ENCODE assay signal across 9 cellular contexts in the genomic region with DNA sequence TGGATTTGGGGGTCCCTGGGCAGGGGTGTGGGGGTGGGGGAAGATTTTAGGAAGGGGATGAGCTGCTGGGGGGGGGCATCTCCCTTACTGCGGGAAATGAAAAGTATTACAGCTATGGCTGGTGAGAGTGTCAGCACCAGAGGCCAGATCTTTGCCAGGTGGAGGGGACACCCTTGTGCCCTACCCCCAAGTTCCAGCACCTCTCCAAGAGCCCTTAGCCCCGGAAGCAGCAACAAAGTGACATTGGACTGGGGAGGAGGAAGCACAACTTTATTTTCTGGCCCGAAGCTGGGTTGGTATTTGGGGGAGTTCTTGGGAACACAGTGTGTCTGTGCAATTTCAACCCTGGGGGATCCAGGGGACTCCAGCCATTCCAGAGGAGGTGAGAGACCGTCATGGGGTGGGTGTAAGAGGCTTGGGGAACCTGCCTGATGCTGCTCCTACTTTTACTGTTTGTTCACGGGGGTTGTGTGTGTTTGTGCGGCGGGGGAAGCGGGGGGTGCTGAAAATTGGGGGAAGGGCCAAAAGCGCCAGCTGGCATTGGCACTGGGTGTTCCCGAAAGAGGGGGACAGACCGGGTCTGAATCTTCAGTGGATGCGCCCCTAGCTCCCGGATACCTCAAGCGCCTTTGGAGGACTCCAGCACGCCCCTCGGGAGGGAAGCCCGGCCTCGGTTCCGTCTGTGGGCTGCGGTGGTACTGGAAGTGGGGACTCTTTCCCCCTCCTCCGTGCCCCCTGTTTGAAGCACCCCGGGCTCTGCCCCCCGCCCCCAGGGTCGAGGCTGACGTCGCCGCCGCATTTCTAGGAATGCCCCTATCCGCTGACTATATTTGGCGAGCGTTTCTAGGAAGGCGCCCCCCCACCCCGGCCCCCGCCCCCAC.
A peak's percentile ranks its signal among the peaks of the same experiment; 100 is the strongest.
DNase-seq lines count a peak whose midpoint lies in the region; ATAC-seq, FAIRE-seq and TF ChIP-seq lines count a peak whose summit lies in the region.
"Had no signal": no experiment of that assay in that cellular context is flagged by ENCODE, and none has a peak within 500 bp of the region (broad histone marks: within the 10 kb centered on the region; RNA-seq: fewer than 3 reads in every experiment).

No MANE protein-coding gene starts in this region.

- no peaks in the 10 kb centered on the region for H3K9me3 Mint-ChIP-seq in Calu3 (ENCODE audit: low read depth, unreplicated experiment)
- no peaks in the 10 kb centered on the region for H3K9me3 Mint-ChIP-seq in activated CD8-positive, alpha-beta T cell treated with anti-CD3 and anti-CD28 coated beads for 36 hours

- CTCF ChIA-PET in Calu3 (lab: Charles Lee) = interaction anchor here (0.7 to 1.6 kb wide), 4 partner anchors 174 to 244 kb away, joined by 3 to 6 read pairs (median 4); no protein-coding TSS in a partner anchor
- CTCF ChIA-PET in activated CD8-positive, alpha-beta T cell treated with anti-CD3 and anti-CD28 coated beads for 36 hours (lab: Charles Lee) = interaction anchor here (0.9 to 1.4 kb wide), 4 partner anchors 12 to 158 kb away, joined by 3 to 5 read pairs (median 4); no protein-coding TSS in a partner anchor

- intact Hi-C loops in Calu3 (cut with micrococcal nuclease; ENCODE audit: unreplicated experiment) (loop anchor here (1.0 to 10.0 kb wide), 4 partner anchors 63 to 246 kb away; no protein-coding TSS in a partner anchor), prostate gland (cut with DNase I) (loop anchor here (1.0 to 5.0 kb wide), 2 partner anchors 96 to 227 kb away; no protein-coding TSS in a partner anchor)
- intact Hi-C loops in activated CD8-positive, alpha-beta T cell treated with anti-CD3 and anti-CD28 coated beads for 36 hours (cut with micrococcal nuclease) = no loop called here

- H3K27me3 ChIP-seq in prostate gland (replicated peaks; ENCODE audit: insufficient read depth) = no peaks in the 10 kb centered on the region

- H3K27me3 Mint-ChIP-seq in Calu3 (ENCODE audit: unreplicated experiment) = no peaks in the 10 kb centered on the region
- H3K27me3 Mint-ChIP-seq in activated CD8-positive, alpha-beta T cell treated with anti-CD3 and anti-CD28 coated beads for 36 hours = peaks cover 8% of the 10 kb centered on the region

- peaks cover 4% of the 10 kb centered on the region for H3K4me1 ChIP-seq in prostate gland (replicated peaks)

- no peaks in the 10 kb centered on the region for H3K9me3 ChIP-seq in prostate gland

- H3K36me3 ChIP-seq in prostate gland = no peaks in the 10 kb centered on the region

- DNase-seq in Calu3 (peak; percentile 35), fibroblast of villous mesenchyme (ENCODE audit: low read depth) (peak; percentile 37), prostate gland (ENCODE audit: low spot score) (no peak), NCI-H1930 (lab: John Stamatoyannopoulos, UW) (no peak), frontal cortex (ENCODE audit: low spot score in 2 of 2) (no peak)
- peak; percentile 74 for DNase-seq in activated CD8-positive, alpha-beta T cell treated with anti-CD3 and anti-CD28 coated beads for 36 hours

- no TSS peak for BruUV-seq in Calu3 (replicated peaks; lab: Mats Ljungman, UMichigan)

- H3K27ac ChIP-seq in prostate gland = peak overlapping the region; percentile 72 to 77

- H3K27ac Mint-ChIP-seq in Calu3 (ENCODE audit: unreplicated experiment) = peak overlapping the region; percentile 76
- peak overlapping the region; percentile 46 for H3K27ac Mint-ChIP-seq in activated CD8-positive, alpha-beta T cell treated with anti-CD3 and anti-CD28 coated beads for 36 hours

- peaks cover 25% of the 10 kb centered on the region for H3K36me3 Mint-ChIP-seq in Calu3 (ENCODE audit: insufficient read depth, unreplicated experiment)
- H3K36me3 Mint-ChIP-seq in activated CD8-positive, alpha-beta T cell treated with anti-CD3 and anti-CD28 coated beads for 36 hours (ENCODE audit: low read depth) = no peaks in the 10 kb centered on the region

- TF ChIP-seq CTCF in Calu3 (IDR thresholded peaks at IDR 0.05; ENCODE audit: unreplicated experiment) (no peak), fibroblast of villous mesenchyme (IDR thresholded peaks at IDR 0.05; ENCODE audit: insufficient read depth, low read depth, low read length) (no peak), prostate gland (IDR thresholded peaks at IDR 0.05) (no peak)
- no peak for TF ChIP-seq CTCF in activated CD8-positive, alpha-beta T cell treated with anti-CD3 and anti-CD28 coated beads for 36 hours (IDR thresholded peaks at IDR 0.05)

- peak overlapping the region; percentile 82 for H3K4me3 Mint-ChIP-seq in Calu3 (ENCODE audit: low read depth, unreplicated experiment)
- peak overlapping the region; percentile 66 for H3K4me3 Mint-ChIP-seq in activated CD8-positive, alpha-beta T cell treated with anti-CD3 and anti-CD28 coated beads for 36 hours

- peak; percentile 3 for ATAC-seq in HG02588 (IDR thresholded peaks at IDR 0.05; ENCODE audit: unreplicated experiment)
- peak; percentile 46 for ATAC-seq in activated CD8-positive, alpha-beta T cell treated with anti-CD3 and anti-CD28 coated beads for 36 hours
- no peak for ATAC-seq in GM19463 (IDR thresholded peaks at IDR 0.05; ENCODE audit: unreplicated experiment)

- no peak for TF ChIP-seq POLR2A in prostate gland (IDR thresholded peaks at IDR 0.05)

- WGBS in prostate gland = 3% methylated on average over 34 of the region's 34 CpGs

- H3K4me3 ChIP-seq in fibroblast of villous mesenchyme (ENCODE audit: low read depth, low read length) = peak overlapping the region; percentile 66
- H3K4me3 ChIP-seq in prostate gland = peak overlapping the region; percentile 85 to 90

- POLR2A ChIA-PET in activated CD8-positive, alpha-beta T cell treated with anti-CD3 and anti-CD28 coated beads for 36 hours (lab: Charles Lee) = interaction anchor here (0.7 to 1.1 kb wide), 4 partner anchors 12 to 382 kb away, joined by 3 read pairs; partner anchors contain the start of gene ERCC4

- H3K4me1 Mint-ChIP-seq in Calu3 (ENCODE audit: low read depth, unreplicated experiment) = peaks cover 15% of the 10 kb centered on the region
- H3K4me1 Mint-ChIP-seq in activated CD8-positive, alpha-beta T cell treated with anti-CD3 and anti-CD28 coated beads for 36 hours (ENCODE audit: low read depth) = peaks cover 11% of the 10 kb centered on the region

- no peak for FAIRE-seq in frontal cortex (lab: Jason Lieb, UNC)
- FAIRE-seq: TTC549 had no signal

Comparison
In these comparisons a context has a peak if more than half of its experiments do, and no peak if none do; other contexts are left out.
1. DNase-seq: peak in Calu3 (single experiment), activated CD8-positive, alpha-beta T cell treated with anti-CD3 and anti-CD28 coated beads for 36 hours (single experiment) and fibroblast of villous mesenchyme (single experiment); none in prostate gland (single experiment), NCI-H1930 (0 of 2) and frontal cortex (0 of 2).